Comparison of ENCODE assay signal across 8 cellular contexts in genomic region chr17:8210761-8211458, GRCh38. TPM values are rescaled to one million over a fixed set of nuclear protein-coding genes. Genes with fewer than 3 reads are reported as not detected.
A peak's percentile ranks its signal among the peaks of the same experiment; 100 is the strongest.
DNase-seq lines count a peak whose midpoint lies in the region; ATAC-seq and TF ChIP-seq lines count a peak whose summit lies in the region.

No MANE protein-coding gene starts in this region.

- ATAC-seq in WTC11 (peak; percentile 4), left ventricle myocardium superior (peak; percentile 46), HG03196 (IDR thresholded peaks at IDR 0.05; ENCODE audit: unreplicated experiment) (no peak)

- CTCF ChIA-PET in WTC11 (lab: Charles Lee) = interaction anchor here (0.6 to 2.2 kb wide), 12 partner anchors 10 to 358 kb away, joined by 3 to 10 read pairs (median 5); partner anchors contain the start of gene ALOXE3

- H3K27ac Mint-ChIP-seq in WTC11 = peak overlapping the region; percentile 96

- H3K36me3 Mint-ChIP-seq in WTC11 = peaks cover 20% of the 10 kb centered on the region

- POLR2A ChIA-PET in WTC11 (lab: Charles Lee) = interaction anchor here (0.6 to 3.2 kb wide), 18 partner anchors 8 to 502 kb away, joined by 3 to 43 read pairs (median 4); partner anchors contain the start of genes BORCS6, CTC1 and SLC25A35

- intact Hi-C loops in left ventricle myocardium superior (cut with micrococcal nuclease) = no loop called here

- H3K9me3 Mint-ChIP-seq in WTC11 = no peaks in the 10 kb centered on the region

- peak overlapping the region; percentile 89 for H3K4me3 Mint-ChIP-seq in WTC11

- H3K27me3 Mint-ChIP-seq in WTC11 (ENCODE audit: low read depth) = no peaks in the 10 kb centered on the region

- TF ChIP-seq CTCF in WTC11 (IDR thresholded peaks at IDR 0.05) = no peak

- DNase-seq in stimulated activated CD4-positive, alpha-beta T cell treated with anti-CD3 and anti-CD28 coated beads, Interleukin-4, amount 100 ng/mL, for 1 hour = peak; percentile 19
- DNase-seq in stimulated activated CD4-positive, alpha-beta T cell treated with anti-CD3 and anti-CD28 coated beads, Interleukin-15, amount 100 ng/mL, for 24 hours = no peak
- DNase-seq in WTC11 (ENCODE audit: low spot score) = no peak
- DNase-seq in left ventricle myocardium superior = no peak
- DNase-seq in stimulated activated CD8-positive, alpha-beta memory T cell treated with anti-CD3 and anti-CD28 coated beads, Interleukin-4, amount 100 ng/mL, for 48 hours = peak; percentile 55
- no peak for DNase-seq in anterior cingulate cortex (lab: John Stamatoyannopoulos, UW)
- DNase-seq in NCI-H524 (lab: John Stamatoyannopoulos, UW) = no peak

- peaks cover 16% of the 10 kb centered on the region for H3K4me1 Mint-ChIP-seq in WTC11

TF ChIP-seq in WTC11, 78 proteins besides CTCF, POLR2A, EP300 and RAD21 (continues in another document):
- TF ChIP-seq ZNF219 (CRISPR knock-in tag; IDR thresholded peaks at IDR 0.05; ENCODE audit: borderline replicate concordance) (no peak), AFF4 (CRISPR knock-in tag; IDR thresholded peaks at IDR 0.05; ENCODE audit: borderline replicate concordance) (no peak), MXD4 (CRISPR knock-in tag; IDR thresholded peaks at IDR 0.05; ENCODE audit: borderline replicate concordance) (no peak), ZNF281 (CRISPR knock-in tag; IDR thresholded peaks at IDR 0.05) (no peak), GTF2I (CRISPR knock-in tag; conservative IDR thresholded peaks at IDR 0.05) (no peak), ZNF532 (CRISPR knock-in tag; IDR thresholded peaks at IDR 0.05; ENCODE audit: borderline replicate concordance) (no peak), OVOL2 (CRISPR knock-in tag; IDR thresholded peaks at IDR 0.05; ENCODE audit: borderline replicate concordance) (no peak), ZNF121 (CRISPR knock-in tag; IDR thresholded peaks at IDR 0.05) (no peak), EMX1 (CRISPR knock-in tag; IDR thresholded peaks at IDR 0.05) (no peak)

RNA-seq across cellular contexts. Expression of gene AURKB, which starts 0.5 kb away (rescaled TPM):
- total RNA-seq in WTC11 (2021) = 180 to 215 TPM (median 183 TPM) in 3 replicates
- 0.47 TPM for total RNA-seq in left ventricle myocardium superior

RNA-seq across cellular contexts. Expression of gene BORCS6, which starts 20.9 kb away (rescaled TPM):
- total RNA-seq in WTC11 (2021) = 5.0 to 5.6 TPM (median 5.1 TPM) in 3 replicates
- 9.4 TPM for total RNA-seq in left ventricle myocardium superior

RNA-seq across cellular contexts. Expression of gene TMEM107, which starts 34.7 kb away (rescaled TPM):
- total RNA-seq in WTC11 (2021) (11.3 to 17.2 TPM (median 11.9 TPM) in 3 replicates), left ventricle myocardium superior (5.2 TPM)

RNA-seq across cellular contexts. Expression of gene CTC1, which starts 36.9 kb away (rescaled TPM):
- total RNA-seq in WTC11 (2021) = 36.1 to 42.5 TPM (median 40.4 TPM) in 3 replicates
- 16.2 TPM for total RNA-seq in left ventricle myocardium superior

RNA-seq across cellular contexts. Expression of gene PFAS, which starts 38.2 kb away (rescaled TPM):
- total RNA-seq in WTC11 (2021) (229 to 246 TPM (median 229 TPM) in 3 replicates), left ventricle myocardium superior (12.1 TPM)

Comparison
In these comparisons a context has a peak if more than half of its experiments do, and no peak if none do; other contexts are left out.
1. DNase-seq: peak in stimulated activated CD4-positive, alpha-beta T cell treated with anti-CD3 and anti-CD28 coated beads, Interleukin-4, amount 100 ng/mL, for 1 hour (single experiment) and stimulated activated CD8-positive, alpha-beta memory T cell treated with anti-CD3 and anti-CD28 coated beads, Interleukin-4, amount 100 ng/mL, for 48 hours (single experiment); none in stimulated activated CD4-positive, alpha-beta T cell treated with anti-CD3 and anti-CD28 coated beads, Interleukin-15, amount 100 ng/mL, for 24 hours (single experiment), WTC11 (single experiment), left ventricle myocardium superior (single experiment), anterior cingulate cortex (0 of 58) and NCI-H524 (0 of 2).
2. RNA of gene AURKB, which starts 0.5 kb away (total RNA-seq): 180 to 215 TPM in WTC11; 0.47 TPM in left ventricle myocardium superior (single experiment); every median in the first group is over 100 times any median in the second.